In genomic region chr14:37246427-37246829, GRCh38 we compare ENCODE assay signal across 8 cellular contexts. TPM values are rescaled to one million over a fixed set of nuclear protein-coding genes. Genes with fewer than 3 reads are reported as not detected.
A peak's percentile ranks its signal among the peaks of the same experiment; 100 is the strongest.
DNase-seq lines count a peak whose midpoint lies in the region; ATAC-seq and TF ChIP-seq lines count a peak whose summit lies in the region.

No MANE protein-coding gene starts in this region.

- H3K4me3 ChIP-seq in HCT116 (replicated peaks in 1 of 2; ENCODE audit: low read depth in 1 of 2, low read length in 2 of 2) = no peak overlapping the region
- no peak overlapping the region for H3K4me3 ChIP-seq in breast epithelium
- no peak overlapping the region for H3K4me3 ChIP-seq in lower lobe of right lung

- no peaks in the 10 kb centered on the region for H3K27me3 Mint-ChIP-seq in Calu3 (ENCODE audit: unreplicated experiment)

- no peak overlapping the region for H3K4me2 ChIP-seq in HCT116 (ENCODE audit: low read length)

- DNase-seq in Calu3 = no peak
- DNase-seq in HCT116 (ENCODE audit: low read depth, low spot score) = peak; percentile 39
- DNase-seq in NCI-H446 treated with DMSO at 0.1 percent for 48 hours (lab: John Stamatoyannopoulos, UW) = peak; percentile 24
- DNase-seq in breast epithelium (ENCODE audit: low spot score in 2 of 2) = no peak
- DNase-seq in lower lobe of right lung = no peak
- DNase-seq in effector CD8-positive, alpha-beta T cell (lab: John Stamatoyannopoulos, UW) = no peak
- no peak for DNase-seq in amniotic stem cell (lab: John Stamatoyannopoulos, UW)

- no TSS peak for BruUV-seq in Calu3 (replicated peaks; lab: Mats Ljungman, UMichigan)
- BruUV-seq in HCT116 (replicated peaks; lab: Mats Ljungman, UMichigan) = no TSS peak

- no peak overlapping the region for H2AFZ ChIP-seq in HCT116 (ENCODE audit: low read depth, low read length, poor library complexity, severe bottlenecking)

- H3K4me1 ChIP-seq in HCT116 (ENCODE audit: control insufficient read depth in 1 of 2, insufficient read depth in 2 of 2, low read length in 2 of 2) = no peaks in the 10 kb centered on the region
- no peaks in the 10 kb centered on the region for H3K4me1 ChIP-seq in breast epithelium
- no peaks in the 10 kb centered on the region for H3K4me1 ChIP-seq in lower lobe of right lung

- no peaks in the 10 kb centered on the region for H3K79me2 ChIP-seq in HCT116 (ENCODE audit: insufficient read depth, low read length)

- no peaks in the 10 kb centered on the region for H3K4me1 Mint-ChIP-seq in Calu3 (ENCODE audit: low read depth, unreplicated experiment)

- H3K36me3 Mint-ChIP-seq in Calu3 (ENCODE audit: insufficient read depth, unreplicated experiment) = no peaks in the 10 kb centered on the region

- H3K36me3 ChIP-seq in HCT116 (ENCODE audit: control insufficient read depth in 1 of 2, insufficient read depth in 2 of 2, low read length in 2 of 2) = no peaks in the 10 kb centered on the region; a peak in 1 of 4 replicates
- H3K36me3 ChIP-seq in breast epithelium = no peaks in the 10 kb centered on the region
- no peaks in the 10 kb centered on the region for H3K36me3 ChIP-seq in lower lobe of right lung

- H3K9me3 Mint-ChIP-seq in Calu3 (ENCODE audit: low read depth, unreplicated experiment) = no peaks in the 10 kb centered on the region

- no peak overlapping the region for H3K27ac Mint-ChIP-seq in Calu3 (ENCODE audit: unreplicated experiment)

- intact Hi-C loops in Calu3 (cut with micrococcal nuclease; ENCODE audit: unreplicated experiment) = loop anchor here (1.0 to 5.0 kb wide), 5 partner anchors 301 to 628 kb away; no protein-coding TSS in a partner anchor
- intact Hi-C loops in HCT116 (cut with micrococcal nuclease) = loop anchor here (1.0 to 10.0 kb wide), 4 partner anchors 319 to 628 kb away; no protein-coding TSS in a partner anchor
- intact Hi-C loops in breast epithelium (cut with DNase I; ENCODE audit: low total_unique reads) = no loop called here
- intact Hi-C loops in lower lobe of right lung (cut with DNase I) = loop anchor here (5.0 kb wide), 1 partner anchor 346 kb away; no protein-coding TSS in a partner anchor

- 0 out of 2 replicates have a peak, but pooled peaks cover 4% of the 10 kb centered on the region for H4K20me1 ChIP-seq in HCT116 (ENCODE audit: insufficient read depth)

- H3K9me2 ChIP-seq in HCT116 (ENCODE audit: insufficient read depth) = no peaks in the 10 kb centered on the region

- TF ChIP-seq RAD21 in HCT116 (IDR thresholded peaks at IDR 0.05; ENCODE audit: low read depth) = peak; percentile 64

- TF ChIP-seq CTCF in Calu3 (IDR thresholded peaks at IDR 0.05; ENCODE audit: unreplicated experiment) (peak; percentile 60), HCT116 (IDR thresholded peaks at IDR 0.05 in 2 of 3, conservative IDR thresholded peaks at IDR 0.05 in 1 of 3; ENCODE audit: borderline replicate concordance in 1 of 3, insufficient read depth in 1 of 3, low read depth in 2 of 3, low read length in 2 of 3) (peak; percentile 48 to 82 (median 61); a peak in 5 of 6 replicates), breast epithelium (IDR thresholded peaks at IDR 0.05) (peak; percentile 58 to 72 (median 71)), lower lobe of right lung (IDR thresholded peaks at IDR 0.05) (peak; percentile 81)

- H3K27ac ChIP-seq in HCT116 (ENCODE audit: low read depth, low read length) (no peak overlapping the region), breast epithelium (no peak overlapping the region), lower lobe of right lung (no peak overlapping the region)

- no peak overlapping the region for H3K4me3 Mint-ChIP-seq in Calu3 (ENCODE audit: low read depth, unreplicated experiment)

- POLR2A ChIA-PET in HCT116 (lab: Charles Lee) = no interaction called here

- RAD21 ChIA-PET in HCT116 (lab: Charles Lee; ENCODE audit: low non-redundant PET in 1 of 2, low total read pairs in 2 of 2, uncharacterized antibody in 2 of 2, unreplicated experiment in 2 of 2) = no interaction called here

- CTCF ChIA-PET in Calu3 (lab: Charles Lee) = interaction anchor here (0.5 to 1.8 kb wide), 3 partner anchors 333 to 731 kb away, joined by 3 to 13 read pairs (median 3); no protein-coding TSS in a partner anchor
- CTCF ChIA-PET in HCT116 (lab: Charles Lee) = interaction anchor here (0.7 to 1.8 kb wide), 2 partner anchors 49 to 627 kb away, joined by 3 to 10 read pairs; partner anchors contain the start of gene MIPOL1

- H3K27me3 ChIP-seq in HCT116 (ENCODE audit: insufficient read depth, low read length) = no peaks in the 10 kb centered on the region
- H3K27me3 ChIP-seq in breast epithelium = no peaks in the 10 kb centered on the region
- H3K27me3 ChIP-seq in lower lobe of right lung (ENCODE audit: low read depth) = no peaks in the 10 kb centered on the region

- TF ChIP-seq POLR2A in HCT116 (IDR thresholded peaks at IDR 0.05; ENCODE audit: borderline replicate concordance, extremely low read depth, insufficient read depth, insufficient read length) (no peak), breast epithelium (IDR thresholded peaks at IDR 0.05) (no peak)

- no peak overlapping the region for H3K9ac ChIP-seq in HCT116 (ENCODE audit: low read length)

- H3K9me3 ChIP-seq in HCT116 (ENCODE audit: control insufficient read depth in 1 of 2, insufficient read depth in 1 of 2, low read depth in 1 of 2, low read length in 2 of 2) = no peaks in the 10 kb centered on the region
- no peaks in the 10 kb centered on the region for H3K9me3 ChIP-seq in breast epithelium
- no peaks in the 10 kb centered on the region for H3K9me3 ChIP-seq in lower lobe of right lung

- no peak for ATAC-seq in HCT116
- ATAC-seq in lower lobe of right lung = peak; percentile 56 to 66
- no peak for ATAC-seq in HG02642 (IDR thresholded peaks at IDR 0.05; ENCODE audit: poor library complexity, unreplicated experiment)

TF ChIP-seq in HCT116, 20 proteins besides CTCF, POLR2A, EP300 and RAD21:
- TF ChIP-seq CEBPB (IDR thresholded peaks at IDR 0.05; ENCODE audit: low read depth) = no peak
- TF ChIP-seq MAX (IDR thresholded peaks at IDR 0.05) = no peak
- TF ChIP-seq ELF1 (IDR thresholded peaks at IDR 0.05; ENCODE audit: borderline replicate concordance, low read depth) = no peak
- TF ChIP-seq ATF3 (IDR thresholded peaks at IDR 0.05) = no peak
- TF ChIP-seq SRF (IDR thresholded peaks at IDR 0.05; ENCODE audit: low read depth) = no peak
- TF ChIP-seq ZFX (IDR thresholded peaks at IDR 0.05) = no peak

RNA-seq across cellular contexts. Expression of gene MIPOL1, which starts 48.7 kb away (rescaled TPM):
- total RNA-seq in Calu3 (2022) (22.0 and 27.2 TPM in 2 replicates), HCT116 (2021; ENCODE audit: unreplicated experiment) (15.4 TPM), breast epithelium (10 to 100 TPM; 12.2 to 48.8 (median 36.1) TPM), lower lobe of right lung (12.1 TPM)
- 5.0 and 5.4 TPM in 2 replicates for polyA plus RNA-seq in HCT116 (2012)

Comparison
In these comparisons a context has a peak if more than half of its experiments do, and no peak if none do; other contexts are left out.
1. DNase-seq: peak in HCT116 (single experiment) and NCI-H446 treated with DMSO at 0.1 percent for 48 hours (single experiment); none in Calu3 (single experiment), breast epithelium (0 of 2), lower lobe of right lung (single experiment), effector CD8-positive, alpha-beta T cell (single experiment) and amniotic stem cell (single experiment).
2. ATAC-seq: peak in lower lobe of right lung (2 of 2); none in HCT116 (single experiment) and HG02642 (single experiment).
3. Peak in every context shown above with its lines, with median percentiles within 50 percentile points of each other: CTCF ChIP-seq.